In genomic region chr3:172522871-172523818, GRCh38 we compare ENCODE assay signal across 8 cellular contexts. TPM values are rescaled to one million over a fixed set of nuclear protein-coding genes. Genes with fewer than 3 reads are reported as not detected.
DNase-seq lines count a peak whose midpoint lies in the region; ATAC-seq and TF ChIP-seq lines count a peak whose summit lies in the region.

Gene TNFSF10 (minus strand): TSS chr3:172523430. CDS start chr3:172523384, 46 bp downstream.

- H3K4me1 Mint-ChIP-seq in CD8-positive, alpha-beta T cell (ENCODE audit: low read depth): peaks cover 53% of the 10 kb centered on the region
- H3K4me1 Mint-ChIP-seq in T-cell: peaks cover 53 to 64% (median 55%) of the 10 kb centered on the region in 3 donors
- peaks cover 50 to 58% of the 10 kb centered on the region in 2 donors for H3K4me1 Mint-ChIP-seq in immature natural killer cell

- no peak for TF ChIP-seq CTCF in CD8-positive, alpha-beta T cell (IDR thresholded peaks at IDR 0.05)

- H3K9me3 Mint-ChIP-seq in CD8-positive, alpha-beta T cell: no peaks in the 10 kb centered on the region
- H3K9me3 Mint-ChIP-seq in T-cell (no peaks in the 10 kb centered on the region), immature natural killer cell (no peaks in the 10 kb centered on the region)

- H3K27me3 Mint-ChIP-seq in CD8-positive, alpha-beta T cell (ENCODE audit: low read depth): no peaks in the 10 kb centered on the region
- H3K27me3 Mint-ChIP-seq in T-cell (no peaks in the 10 kb centered on the region), immature natural killer cell (ENCODE audit: low read depth in 3 of 3) (peaks cover 0 to 2% (median 0%) of the 10 kb centered on the region in 3 donors)

- CTCF ChIA-PET in CD8-positive, alpha-beta T cell (lab: Charles Lee): interaction anchor here (0.9 to 2.7 kb wide), 3 partner anchors 17 to 72 kb away, joined by 3 to 13 read pairs (median 3); no protein-coding TSS in a partner anchor
- CTCF ChIA-PET in T-cell (lab: Charles Lee): interaction anchor here (0.5 to 2.7 kb wide), 13 partner anchors 8 to 228 kb away, joined by 3 to 23 read pairs (median 4); partner anchors contain the start of gene ECT2 (in 1 of the 2)

- POLR2A ChIA-PET in CD8-positive, alpha-beta T cell (lab: Charles Lee): interaction anchor here (0.6 to 1.6 kb wide), 10 partner anchors 10 to 1654 kb away, joined by 3 to 6 read pairs (median 3); partner anchors contain the start of gene RPL22L1
- POLR2A ChIA-PET in T-cell (lab: Charles Lee): interaction anchor here (0.6 to 1.0 kb wide), 6 partner anchors 10 to 72 kb away, joined by 3 to 12 read pairs (median 4); no protein-coding TSS in a partner anchor

- no peaks in the 10 kb centered on the region for H3K27me3 ChIP-seq in CD8-positive, alpha-beta T cell (ENCODE audit: insufficient read depth, low read length)
- H3K27me3 ChIP-seq in adipocyte (replicated peaks; ENCODE audit: control insufficient read depth, insufficient read depth, low read length): no peaks in the 10 kb centered on the region

- H3K27ac ChIP-seq in CD8-positive, alpha-beta T cell (ENCODE audit: low read depth, low read length): peak within 1 kb of the TSS; percentile 66

- no peaks in the 10 kb centered on the region for H3K36me3 ChIP-seq in CD8-positive, alpha-beta T cell (ENCODE audit: insufficient read depth, low read length)
- H3K36me3 ChIP-seq in adipocyte (ENCODE audit: control insufficient read depth, insufficient read depth, low read length, severe bottlenecking): no peaks in the 10 kb centered on the region

- H3K4me1 ChIP-seq in CD8-positive, alpha-beta T cell (ENCODE audit: insufficient read depth, low read length): peaks cover 26% of the 10 kb centered on the region
- H3K4me1 ChIP-seq in adipocyte (ENCODE audit: control insufficient read depth, insufficient read depth, low read length): peaks cover 28% of the 10 kb centered on the region

- DNase-seq in CD8-positive, alpha-beta T cell: peak; percentile 15 to 81 (median 47)
- DNase-seq in T-cell (peak; percentile 15 to 63 (median 39)), adipocyte (ENCODE audit: low read depth) (peak; percentile 55), immature natural killer cell (peak; percentile 71 to 76 (median 75)), dedifferentiated amniotic fluid mesenchymal stem cell (ENCODE audit: extremely low spot score) (no peak)
- peak; percentile 59 to 60 for DNase-seq in stimulated activated CD4-positive, alpha-beta T cell treated with anti-CD3 and anti-CD28 coated beads, Interleukin-2, amount 100 ng/mL, for 24 hours

- H3K4me3 Mint-ChIP-seq in CD8-positive, alpha-beta T cell: peak within 1 kb of the TSS; percentile 96
- H3K4me3 Mint-ChIP-seq in T-cell (peak within 1 kb of the TSS; percentile 93 to 97 (median 96)), immature natural killer cell (peak within 1 kb of the TSS; percentile 92 to 98 (median 93))

- intact Hi-C loops in CD8-positive, alpha-beta T cell (cut with DNase I, micrococcal nuclease): loop anchor here in 1 of 2 experiments (1.0 to 2.0 kb wide), 2 partner anchors 9 to 228 kb away; partner anchors contain the start of gene ECT2

- peaks cover 7% of the 10 kb centered on the region for H3K36me3 Mint-ChIP-seq in CD8-positive, alpha-beta T cell
- H3K36me3 Mint-ChIP-seq in T-cell (peaks cover 5% of the 10 kb centered on the region), immature natural killer cell (peaks cover 0 to 2% (median 2%) of the 10 kb centered on the region in 3 donors)

- no peaks in the 10 kb centered on the region for H3K9me3 ChIP-seq in CD8-positive, alpha-beta T cell (ENCODE audit: low read length)
- no peaks in the 10 kb centered on the region for H3K9me3 ChIP-seq in adipocyte (ENCODE audit: control insufficient read depth, low read length)

- H3K4me3 ChIP-seq in CD8-positive, alpha-beta T cell (ENCODE audit: low read depth, low read length): peak within 1 kb of the TSS; percentile 76
- peak within 1 kb of the TSS; percentile 76 for H3K4me3 ChIP-seq in adipocyte (ENCODE audit: low read length)

- H3K27ac Mint-ChIP-seq in CD8-positive, alpha-beta T cell: peak within 1 kb of the TSS; percentile 98
- H3K27ac Mint-ChIP-seq in T-cell (peak within 1 kb of the TSS; percentile 98 to 99), immature natural killer cell (peak within 1 kb of the TSS; percentile 87 to 98 (median 94))

- ATAC-seq in CD8-positive, alpha-beta T cell: peak; percentile 76
- ATAC-seq in GM19468 (IDR thresholded peaks at IDR 0.05; ENCODE audit: extremely low read depth, unreplicated experiment): peak; percentile 90
- ATAC-seq in HG03571 (IDR thresholded peaks at IDR 0.05; ENCODE audit: unreplicated experiment): peak; percentile 86
- ATAC-seq in T-cell (replicated peaks in 1 of 4): peak; percentile 80 to 86 (median 82)

- H3K9ac ChIP-seq in adipocyte (ENCODE audit: low read length): peak within 1 kb of the TSS; percentile 74

RNA-seq across cellular contexts. Expression of gene TNFSF10, which starts in this region (rescaled TPM):
- 1 to 10 TPM; 3.6 to 4.1 TPM for total RNA-seq in CD8-positive, alpha-beta T cell
- total RNA-seq in T-cell: 10 to 100 TPM; 22.3 to 49.7 (median 35.8) TPM
- polyA plus RNA-seq in immature natural killer cell: 10 to 100 TPM; 30.8 to 49.7 (median 44.6) TPM

Comparison
In these comparisons a context has a peak if more than half of its experiments do, and no peak if none do; other contexts are left out.
1. RNA of gene TNFSF10 (total RNA-seq): 22.3 to 49.7 TPM in T-cell; 3.6 to 4.1 TPM in CD8-positive, alpha-beta T cell; every median in the first group is over 4 times any median in the second.
2. Peak in every context shown above with its lines, with median percentiles within 50 percentile points of each other: ATAC-seq, H3K27ac Mint-ChIP-seq and H3K4me3 Mint-ChIP-seq.